Comparison of ENCODE assay signal across 22 cellular contexts in genomic region chr2:24836206-24836605, GRCh38.
"Had no signal": no experiment of that assay in that cellular context is flagged by ENCODE, and none has a peak within 500 bp of the region (broad histone marks: within the 10 kb centered on the region; RNA-seq: fewer than 3 reads in every experiment).

No MANE protein-coding gene starts in this region.

- H3K4me3 Mint-ChIP-seq: mesothelial cell of epicardium; naive B cell; natural killer cell; nephron progenitor cell; stimulated activated effector memory CD8-positive, alpha-beta T cell treated with anti-CD3 and anti-CD28 coated beads, Interleukin-12 subunit alpha, Interleukin-12 subunit beta, amount 100 ng/mL, for 72 hours; stimulated activated naive CD8-positive, alpha-beta T cell treated with anti-CD3 and anti-CD28 coated beads, Interleukin-15, Interleukin-2, amounts not matched to agents 100 ng/mL and 50 ng/mL, for 24 hours; type B pancreatic cell had no signal

- ATAC-seq: left colon; left lung; natural killer cell; right cardiac atrium; sciatic nerve; stimulated activated effector memory CD8-positive, alpha-beta T cell treated with anti-CD3 and anti-CD28 coated beads, Interleukin-12 subunit alpha, Interleukin-12 subunit beta, amount 100 ng/mL, for 72 hours had no signal

- H3K4me3 ChIP-seq: left lung, lung, prostate gland, skin epidermis, tibial nerve, uterus had no signal

- H3K27ac ChIP-seq: left lung, prostate gland, skin epidermis, tibial nerve, uterus had no signal

- H3K36me3 Mint-ChIP-seq: natural killer cell had no signal

- H3K27me3 ChIP-seq: left lung, tibial nerve, uterus had no signal

- H3K9me3 Mint-ChIP-seq: mesothelial cell of epicardium; naive B cell; natural killer cell; nephron progenitor cell; stimulated activated effector memory CD8-positive, alpha-beta T cell treated with anti-CD3 and anti-CD28 coated beads, Interleukin-12 subunit alpha, Interleukin-12 subunit beta, amount 100 ng/mL, for 72 hours; stimulated activated naive CD8-positive, alpha-beta T cell treated with anti-CD3 and anti-CD28 coated beads, Interleukin-15, Interleukin-2, amounts not matched to agents 100 ng/mL and 50 ng/mL, for 24 hours; type B pancreatic cell had no signal

- H3K27me3 Mint-ChIP-seq: naive B cell; stimulated activated naive CD8-positive, alpha-beta T cell treated with anti-CD3 and anti-CD28 coated beads, Interleukin-15, Interleukin-2, amounts not matched to agents 100 ng/mL and 50 ng/mL, for 24 hours; type B pancreatic cell had no signal

- H3K36me3 ChIP-seq: prostate gland, uterus had no signal

- DNase-seq: hippocampal formation; left colon; left lung; mesendoderm; naive B cell; natural killer cell; nephron progenitor cell; retina; stimulated activated CD4-positive, alpha-beta T cell treated with anti-CD3 and anti-CD28 coated beads, Interleukin-4, amount 100 ng/mL, for 24 hours; stimulated activated naive CD4-positive, alpha-beta T cell; substantia nigra; uterus had no signal

- H3K27ac Mint-ChIP-seq: mesothelial cell of epicardium; natural killer cell; nephron progenitor cell; stimulated activated effector memory CD8-positive, alpha-beta T cell treated with anti-CD3 and anti-CD28 coated beads, Interleukin-12 subunit alpha, Interleukin-12 subunit beta, amount 100 ng/mL, for 72 hours; stimulated activated naive CD8-positive, alpha-beta T cell treated with anti-CD3 and anti-CD28 coated beads, Interleukin-15, Interleukin-2, amounts not matched to agents 100 ng/mL and 50 ng/mL, for 24 hours; type B pancreatic cell had no signal

- H3K4me1 Mint-ChIP-seq: mesothelial cell of epicardium; naive B cell; stimulated activated effector memory CD8-positive, alpha-beta T cell treated with anti-CD3 and anti-CD28 coated beads, Interleukin-12 subunit alpha, Interleukin-12 subunit beta, amount 100 ng/mL, for 72 hours had no signal

- H3K4me1 ChIP-seq: left lung, prostate gland, uterus had no signal

- H3K9me3 ChIP-seq: left lung, prostate gland, tibial nerve, uterus had no signal
